8 cellular contexts compared by ENCODE assay signal in the genomic region with DNA sequence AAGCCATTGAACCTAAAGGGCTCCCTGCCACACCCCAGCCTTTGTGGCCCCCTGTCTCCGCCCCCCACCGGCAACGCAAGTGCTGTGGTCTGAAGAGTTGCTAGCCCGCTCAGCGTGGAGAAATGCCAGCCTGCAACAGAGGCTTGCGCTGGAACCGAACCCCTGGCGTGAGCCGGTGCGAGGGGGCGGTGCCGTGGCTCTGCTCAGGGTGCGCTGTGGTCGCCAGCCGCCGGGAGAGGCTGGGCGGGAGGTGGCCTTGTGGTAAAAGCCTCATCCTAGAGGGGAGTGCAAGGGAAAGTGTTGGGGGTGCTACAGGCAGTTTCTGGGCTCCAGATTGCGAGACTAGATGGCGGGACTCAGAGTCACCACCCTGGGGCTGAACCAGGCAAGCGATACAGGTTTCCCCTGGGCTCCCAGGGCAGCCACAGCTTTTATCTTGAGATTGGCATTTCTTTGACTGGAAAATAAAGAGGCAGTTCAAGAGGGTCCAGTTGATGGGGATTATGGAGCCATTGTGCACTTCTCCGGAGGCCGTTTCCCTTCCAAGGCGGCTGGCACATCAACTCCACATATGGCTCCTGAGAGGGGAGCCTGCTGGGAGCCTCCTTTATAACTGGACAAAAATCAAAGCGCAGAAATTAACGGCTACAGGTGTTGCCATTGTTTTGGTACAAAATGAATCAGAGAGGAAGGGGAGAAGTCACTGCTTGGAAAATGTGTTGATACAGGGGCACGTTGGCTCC.
A peak's percentile ranks its signal among the peaks of the same experiment; 100 is the strongest.
DNase-seq lines count a peak whose midpoint lies in the region; ATAC-seq and TF ChIP-seq lines count a peak whose summit lies in the region.

No MANE protein-coding gene starts in this region.

- peak overlapping the region; percentile 12 to 32 for H3K27ac Mint-ChIP-seq in effector memory CD8-positive, alpha-beta T cell
- H3K27ac Mint-ChIP-seq in nephron progenitor cell, result no peak overlapping the region

- TF ChIP-seq CTCF in nephron progenitor cell (IDR thresholded peaks at IDR 0.05), result no peak

- no peaks in the 10 kb centered on the region for H3K9me3 Mint-ChIP-seq in effector memory CD8-positive, alpha-beta T cell
- H3K9me3 Mint-ChIP-seq in nephron progenitor cell, result no peaks in the 10 kb centered on the region

- ATAC-seq in effector memory CD8-positive, alpha-beta T cell (replicated peaks), result peak; percentile 35
- ATAC-seq in HG02759 (IDR thresholded peaks at IDR 0.05; ENCODE audit: unreplicated experiment) (no peak), GM21390 (IDR thresholded peaks at IDR 0.05; ENCODE audit: unreplicated experiment) (no peak)

- H3K36me3 Mint-ChIP-seq in effector memory CD8-positive, alpha-beta T cell (ENCODE audit: insufficient read depth), result peaks cover 9% of the 10 kb centered on the region
- H3K36me3 Mint-ChIP-seq in nephron progenitor cell (ENCODE audit: low read depth), result no peaks in the 10 kb centered on the region

- H3K27me3 Mint-ChIP-seq in effector memory CD8-positive, alpha-beta T cell, result no peaks in the 10 kb centered on the region
- H3K27me3 Mint-ChIP-seq in nephron progenitor cell (ENCODE audit: low read depth, poor library complexity), result peaks cover 85% of the 10 kb centered on the region

- H3K4me3 Mint-ChIP-seq in effector memory CD8-positive, alpha-beta T cell, result peak overlapping the region; percentile 87 to 90
- peak overlapping the region; percentile 80 for H3K4me3 Mint-ChIP-seq in nephron progenitor cell

- DNase-seq in activated CD4-positive, CD25-positive, alpha-beta regulatory T cell treated with anti-CD3 and anti-CD28 coated beads, Interleukin-2, amount 50 U/mL, for 72 hours, result peak; percentile 41
- DNase-seq in activated CD4-positive, CD25-positive, alpha-beta regulatory T cell (lab: John Stamatoyannopoulos, UW), result no peak
- DNase-seq in UCSD-AML1 (lab: John Stamatoyannopoulos, UW; ENCODE audit: unreplicated experiment) (peak; percentile 63), nephron progenitor cell (peak; percentile 41), NCI-H1694 (lab: John Stamatoyannopoulos, UW) (no peak)
- peak; percentile 39 to 53 (median 52) for DNase-seq in effector memory CD8-positive, alpha-beta T cell

- peaks cover 24 to 30% of the 10 kb centered on the region in 2 donors for H3K4me1 Mint-ChIP-seq in effector memory CD8-positive, alpha-beta T cell (ENCODE audit: low read depth in 2 of 2)
- peaks cover 24% of the 10 kb centered on the region for H3K4me1 Mint-ChIP-seq in nephron progenitor cell

Comparison
In these comparisons a context has a peak if more than half of its experiments do, and no peak if none do; other contexts are left out.
1. DNase-seq: peak in activated CD4-positive, CD25-positive, alpha-beta regulatory T cell treated with anti-CD3 and anti-CD28 coated beads, Interleukin-2, amount 50 U/mL, for 72 hours (single experiment), UCSD-AML1 (single experiment), effector memory CD8-positive, alpha-beta T cell (3 of 3) and nephron progenitor cell (single experiment); none in activated CD4-positive, CD25-positive, alpha-beta regulatory T cell (0 of 4) and NCI-H1694 (single experiment).